33 cellular contexts compared by ENCODE assay signal in the genomic region with DNA sequence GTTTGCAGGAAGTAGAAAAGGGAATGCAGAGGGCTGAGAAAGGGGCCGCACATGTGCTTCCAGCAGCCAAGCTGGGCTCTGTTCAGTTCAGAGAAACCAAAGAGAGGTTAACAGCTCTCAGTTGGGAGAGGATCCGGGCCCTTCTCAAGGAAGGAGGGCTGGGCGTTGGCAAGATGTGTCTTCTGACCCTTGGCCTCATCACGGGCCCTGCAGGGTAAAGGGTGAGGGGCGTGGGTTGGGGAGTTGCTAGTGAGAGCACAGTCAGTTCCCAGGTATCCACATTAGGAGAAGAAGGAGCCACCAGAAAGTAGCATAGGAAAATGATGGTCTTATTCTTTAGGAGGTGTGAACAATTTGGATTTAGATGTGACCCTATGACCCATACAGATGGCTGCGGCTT.
"Had no signal": no experiment of that assay in that cellular context is flagged by ENCODE, and none has a peak within 500 bp of the region (broad histone marks: within the 10 kb centered on the region; RNA-seq: fewer than 3 reads in every experiment).

No MANE protein-coding gene starts in this region.

- DNase-seq: activated CD4-positive, alpha-beta T cell treated with anti-CD3 and anti-CD28 coated beads, Interleukin-2, amount 10 ng/mL, durations not matched to agents 24 days and 14 days; activated CD4-positive, alpha-beta T cell treated with anti-CD3 and anti-CD28 coated beads, Interleukin-2, amount 50 U/mL, for 4 hours; activated CD8-positive, alpha-beta T cell treated with anti-CD3 and anti-CD28 coated beads for 36 hours; activated effector memory CD4-positive, alpha-beta T cell treated with anti-CD3 and anti-CD28 coated beads, Interleukin-2, amount 50 U/mL, for 16 hours; activated naive CD4-positive, alpha-beta T cell treated with Interleukin-2 at 50 U/mL for 16 hours; activated T-cell treated with anti-CD3 and anti-CD28 coated beads, Interleukin-2, amount 50 U/mL, for 1 hour; activated T-cell treated with anti-CD3 and anti-CD28 coated beads, Interleukin-2, amount 50 U/mL, for 72 hours; adrenal gland; body of pancreas; Karpas-422; KBM-7; NCI-H1105; NCI-H1417 treated with DMSO at 0.1 percent for 48 hours; NCI-H187 treated with DMSO at 0.1 percent for 48 hours; NCI-H2081; NCI-H226; NCI-H446 treated with DMSO at 0.1 percent for 48 hours; NCI-H524; NCI-H69; NK-92 treated with Interleukin-12 subunit alpha and Interleukin-12 subunit beta, amount 100 ng/mL, for 24 hours; PC-3; SIG-M5; T-cell; T-helper 17 cell; T-helper 9 cell had no signal

- H3K36me3 Mint-ChIP-seq: activated naive CD4-positive, alpha-beta T cell treated with anti-CD3 and anti-CD28 coated beads, Interleukin-2, amount 50 U/mL, for 72 hours; IgD-negative memory B cell; T-cell had no signal

- H3K9me3 Mint-ChIP-seq: activated CD4-positive, alpha-beta T cell treated with anti-CD3 and anti-CD28 coated beads, Interleukin-2, amount 10 ng/mL, durations not matched to agents 24 days and 14 days; activated CD8-positive, alpha-beta T cell treated with anti-CD3 and anti-CD28 coated beads for 36 hours; activated naive CD4-positive, alpha-beta T cell treated with anti-CD3 and anti-CD28 coated beads, Interleukin-2, amount 50 U/mL, for 72 hours; activated T-cell treated with anti-CD3 and anti-CD28 coated beads, Interleukin-2, amount 50 U/mL, for 72 hours; activated T-helper 17 cell treated with anti-CD3 and anti-CD28 coated beads, Interleukin-2, amount 50 U/mL, for 72 hours; IgD-negative memory B cell; T-cell had no signal

- ATAC-seq: activated CD8-positive, alpha-beta T cell treated with anti-CD3 and anti-CD28 coated beads for 36 hours; activated naive CD4-positive, alpha-beta T cell treated with anti-CD3 and anti-CD28 coated beads, Interleukin-2, amount 50 U/mL, for 72 hours; activated T-cell treated with anti-CD3 and anti-CD28 coated beads, Interleukin-2, amount 50 U/mL, for 72 hours; activated T-helper 17 cell treated with anti-CD3 and anti-CD28 coated beads, Interleukin-2, amount 50 U/mL, for 72 hours; body of pancreas; PC-3; Right ventricle myocardium inferior; SK-N-SH treated with all-trans-retinoic acid at 6 μM for 48 hours; T-cell; T-helper 17 cell had no signal

- H3K4me1 ChIP-seq: body of pancreas, breast epithelium had no signal

- H3K4me1 Mint-ChIP-seq: activated T-helper 17 cell treated with anti-CD3 and anti-CD28 coated beads, Interleukin-2, amount 50 U/mL, for 72 hours had no signal

- H3K27me3 Mint-ChIP-seq: activated CD4-positive, alpha-beta T cell treated with anti-CD3 and anti-CD28 coated beads, Interleukin-2, amount 10 ng/mL, durations not matched to agents 24 days and 14 days; activated CD8-positive, alpha-beta T cell treated with anti-CD3 and anti-CD28 coated beads for 36 hours; activated T-helper 17 cell treated with anti-CD3 and anti-CD28 coated beads, Interleukin-2, amount 50 U/mL, for 72 hours; IgD-negative memory B cell; T-cell; T-helper 17 cell had no signal

- H3K4me3 Mint-ChIP-seq: activated CD4-positive, alpha-beta T cell treated with anti-CD3 and anti-CD28 coated beads, Interleukin-2, amount 10 ng/mL, durations not matched to agents 24 days and 14 days; activated CD8-positive, alpha-beta T cell treated with anti-CD3 and anti-CD28 coated beads for 36 hours; activated T-cell treated with anti-CD3 and anti-CD28 coated beads, Interleukin-2, amount 50 U/mL, for 72 hours; activated T-helper 17 cell treated with anti-CD3 and anti-CD28 coated beads, Interleukin-2, amount 50 U/mL, for 72 hours; IgD-negative memory B cell; T-cell; T-helper 17 cell had no signal

- H3K36me3 ChIP-seq: adrenal gland, breast epithelium had no signal

- H3K9me3 ChIP-seq: adrenal gland, body of pancreas, breast epithelium had no signal

- H3K27me3 ChIP-seq: adrenal gland, body of pancreas, breast epithelium had no signal

- H3K4me3 ChIP-seq: adrenal gland, body of pancreas, breast epithelium had no signal

- H3K27ac Mint-ChIP-seq: activated CD4-positive, alpha-beta T cell treated with anti-CD3 and anti-CD28 coated beads, Interleukin-2, amount 10 ng/mL, durations not matched to agents 24 days and 14 days; activated CD8-positive, alpha-beta T cell treated with anti-CD3 and anti-CD28 coated beads for 36 hours; activated naive CD4-positive, alpha-beta T cell treated with anti-CD3 and anti-CD28 coated beads, Interleukin-2, amount 50 U/mL, for 72 hours; activated T-cell treated with anti-CD3 and anti-CD28 coated beads, Interleukin-2, amount 50 U/mL, for 72 hours; activated T-helper 17 cell treated with anti-CD3 and anti-CD28 coated beads, Interleukin-2, amount 50 U/mL, for 72 hours; IgD-negative memory B cell; T-cell; T-helper 17 cell had no signal

- H3K27ac ChIP-seq: adrenal gland, body of pancreas, breast epithelium, RWPE1, VCaP had no signal
